8 cellular contexts compared by ENCODE assay signal in the genomic region with DNA sequence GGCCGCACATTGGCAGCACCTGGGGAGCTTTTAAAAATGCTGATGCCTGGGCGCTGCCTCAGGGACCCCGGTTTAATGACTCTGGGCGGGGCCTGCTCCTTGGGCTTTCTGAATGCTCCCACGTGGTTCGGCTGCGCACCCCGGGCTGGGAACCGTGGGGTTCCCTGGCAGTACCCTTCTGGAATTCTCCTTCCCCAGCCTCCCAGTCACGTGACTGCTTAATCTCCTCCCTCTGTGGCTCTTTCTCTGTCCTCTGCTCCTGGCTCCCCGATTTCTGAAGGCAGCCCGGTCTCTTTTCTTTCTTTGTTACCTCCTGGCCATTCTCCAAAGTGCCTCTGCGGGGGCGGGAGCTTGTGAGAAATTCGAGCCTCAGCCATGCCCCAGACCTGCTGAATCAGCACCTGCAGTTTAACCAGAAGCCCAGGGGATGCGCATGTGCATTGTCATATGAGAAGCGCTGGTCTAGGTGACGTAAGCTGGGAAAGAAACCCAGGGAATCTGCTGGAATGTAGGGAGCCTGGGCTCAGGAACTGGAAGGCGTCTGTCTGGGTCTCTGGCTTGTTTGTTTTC. TPM values are rescaled to one million over a fixed set of nuclear protein-coding genes. Genes with fewer than 3 reads are reported as not detected.
DNase-seq lines count a peak whose midpoint lies in the region; ATAC-seq and TF ChIP-seq lines count a peak whose summit lies in the region.

No MANE protein-coding gene starts in this region.

- H3K4me3 Mint-ChIP-seq in progenitor cell of endocrine pancreas (ENCODE audit: low read depth) = no peak overlapping the region

- no peaks in the 10 kb centered on the region for H3K36me3 ChIP-seq in ES-I3 (ENCODE audit: insufficient read depth, low read length)

- peaks cover 31% of the 10 kb centered on the region for H3K4me1 ChIP-seq in ES-I3 (ENCODE audit: insufficient read depth, low read length)

- H3K27ac Mint-ChIP-seq in progenitor cell of endocrine pancreas = peak overlapping the region; percentile 92

- ATAC-seq in GM21786 (IDR thresholded peaks at IDR 0.05; ENCODE audit: unreplicated experiment) = no peak

- H3K36me3 Mint-ChIP-seq in progenitor cell of endocrine pancreas (ENCODE audit: insufficient read depth) = peaks cover 8% of the 10 kb centered on the region

- peaks cover 23% of the 10 kb centered on the region for H3K9me3 Mint-ChIP-seq in progenitor cell of endocrine pancreas (ENCODE audit: low read depth)

- no peak for TF ChIP-seq CTCF in fibroblast of the aortic adventitia (IDR thresholded peaks at IDR 0.05; ENCODE audit: insufficient read depth, low read length)
- no peak for TF ChIP-seq CTCF in progenitor cell of endocrine pancreas (IDR thresholded peaks at IDR 0.05; ENCODE audit: unreplicated experiment)

- peak overlapping the region; percentile 66 for H3K9ac ChIP-seq in ES-I3 (ENCODE audit: low read depth, low read length)

- H3K27me3 Mint-ChIP-seq in progenitor cell of endocrine pancreas = no peaks in the 10 kb centered on the region

- DNase-seq in RPMI8226 = peak; percentile 68
- peak; percentile 64 for DNase-seq in fibroblast of the aortic adventitia (ENCODE audit: low read depth)
- no peak for DNase-seq in progenitor cell of endocrine pancreas (ENCODE audit: low spot score, unreplicated experiment)
- no peak for DNase-seq in DMS53 treated with DMSO at 0.1 percent for 48 hours (lab: John Stamatoyannopoulos, UW; ENCODE audit: unreplicated experiment)
- DNase-seq in NAMALWA (ENCODE audit: low spot score) = no peak
- DNase-seq in stimulated activated naive CD4-positive, alpha-beta T cell treated with Interleukin-2 at 50 U/mL for 16 hours (lab: John Stamatoyannopoulos, UW) = no peak

- H3K9me3 ChIP-seq in ES-I3 (ENCODE audit: control insufficient read depth, insufficient read depth, low read length) = no peaks in the 10 kb centered on the region; the same call in 1 of the 2 replicates

- H3K4me1 Mint-ChIP-seq in progenitor cell of endocrine pancreas (ENCODE audit: low read depth) = peaks cover 5% of the 10 kb centered on the region

- no peak overlapping the region for H3K4me3 ChIP-seq in fibroblast of the aortic adventitia (ENCODE audit: low read depth, low read length)

RNA-seq across cellular contexts. Expression of gene CLCN4, which starts 16.6 kb away (rescaled TPM):
- total RNA-seq in fibroblast of the aortic adventitia (ENCODE audit: low replicate concordance) (6.7 and 15.1 TPM in 2 replicates), progenitor cell of endocrine pancreas (14.1 and 15.2 TPM in 2 replicates)

Comparison
In these comparisons a context has a peak if more than half of its experiments do, and no peak if none do; other contexts are left out.
1. DNase-seq: peak in RPMI8226 (single experiment) and fibroblast of the aortic adventitia (single experiment); none in progenitor cell of endocrine pancreas (single experiment), DMS53 treated with DMSO at 0.1 percent for 48 hours (single experiment), NAMALWA (single experiment) and stimulated activated naive CD4-positive, alpha-beta T cell treated with Interleukin-2 at 50 U/mL for 16 hours (single experiment).